8 cellular contexts compared by ENCODE assay signal in the genomic region with DNA sequence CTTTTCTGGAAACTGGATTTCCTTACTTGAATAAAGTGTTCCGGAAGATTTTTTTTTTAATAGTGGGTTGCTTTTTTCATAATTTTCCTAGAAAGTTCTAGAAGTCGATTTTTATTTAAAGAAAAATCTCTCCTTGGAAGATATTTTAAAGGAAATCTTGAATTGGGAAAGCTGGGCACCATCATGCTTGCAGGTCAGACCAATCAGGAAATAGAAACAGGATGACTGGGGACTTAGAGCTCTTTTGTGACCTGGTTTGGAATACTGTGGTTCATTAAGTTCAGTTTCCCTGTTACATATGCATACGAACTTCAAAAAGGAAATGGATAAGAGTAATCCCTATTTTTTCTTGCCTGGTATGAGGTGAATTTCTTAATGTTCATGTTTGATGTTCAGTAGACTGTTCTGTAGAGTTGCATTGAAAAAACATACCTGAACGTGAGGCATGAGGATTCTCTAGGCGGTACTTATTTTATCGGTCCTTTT. TPM values are rescaled to one million over a fixed set of nuclear protein-coding genes. Genes with fewer than 3 reads are reported as not detected.
DNase-seq lines count a peak whose midpoint lies in the region; ATAC-seq and TF ChIP-seq lines count a peak whose summit lies in the region.

No MANE protein-coding gene starts in this region.

- no peaks in the 10 kb centered on the region for H3K27me3 Mint-ChIP-seq in neural crest cell (ENCODE audit: low read depth)

- H3K4me1 Mint-ChIP-seq in neural crest cell: peaks cover 36% of the 10 kb centered on the region

- TF ChIP-seq CTCF in AG09309 (IDR thresholded peaks at IDR 0.05; ENCODE audit: control insufficient read depth, insufficient read depth, low read depth, low read length, missing control alignments) (no peak), epithelial cell of esophagus (IDR thresholded peaks at IDR 0.05; ENCODE audit: insufficient read depth, low read depth, low read length, missing control alignments) (no peak), neural crest cell (conservative IDR thresholded peaks at IDR 0.05) (no peak)

- in situ Hi-C loops in SK-MEL-5 (cut with HindIII; ENCODE audit: low pct_unique_long_range_greater_than_20kb, low sequenced_read_pairs): no loop called here

- H3K27me3 ChIP-seq in H7 (ENCODE audit: control insufficient read depth, insufficient read depth, low read length): no peaks in the 10 kb centered on the region

- peak overlapping the region; percentile 100 for H3K4me3 Mint-ChIP-seq in neural crest cell

- H3K36me3 ChIP-seq in H7 (replicated peaks; ENCODE audit: control insufficient read depth, insufficient read depth, low read length): no peaks in the 10 kb centered on the region

- no peaks in the 10 kb centered on the region for H3K9me3 Mint-ChIP-seq in neural crest cell

- no peak for ATAC-seq in HG02759 (IDR thresholded peaks at IDR 0.05; ENCODE audit: unreplicated experiment)

- no peak for DNase-seq in AG09309 (ENCODE audit: low read depth)
- peak; percentile 44 for DNase-seq in H7
- DNase-seq in SK-MEL-5 (ENCODE audit: low read depth, low spot score): peak; percentile 42
- peak; percentile 55 for DNase-seq in epithelial cell of esophagus (ENCODE audit: low read depth)
- no peak for DNase-seq in neural crest cell (ENCODE audit: low read depth, low spot score)
- DNase-seq in MV-4-11 (lab: John Stamatoyannopoulos, UW): no peak
- no peak for DNase-seq in RPMI8226

- H3K27ac Mint-ChIP-seq in neural crest cell (ENCODE audit: unreplicated experiment): no peak overlapping the region

- H3K36me3 Mint-ChIP-seq in neural crest cell (ENCODE audit: low read depth): no peaks in the 10 kb centered on the region

- H3K4me3 ChIP-seq in AG09309 (ENCODE audit: control insufficient read depth, low read depth, low read length) (peak overlapping the region; percentile 94), H7 (ENCODE audit: insufficient read depth, low read depth, low read length) (peak overlapping the region; percentile 89), epithelial cell of esophagus (ENCODE audit: low read length) (peak overlapping the region; percentile 62)

RNA-seq across cellular contexts. Expression of a gene that starts 1.2 kb away (rescaled TPM):
- 22.9 and 27.7 TPM in 2 replicates for total RNA-seq in H7 (2014; rRNA removed; shearing (Covaris generic))
- total RNA-seq in SK-MEL-5 (2014; rRNA removed; shearing (Covaris generic)): 13.8 and 16.6 TPM in 2 replicates
- polyA plus RNA-seq in SK-MEL-5 (2015; cell fraction: cytosol; rRNA removed): 8.3 and 15.5 TPM in 2 replicates
- polyA plus RNA-seq in SK-MEL-5 (2015; cell fraction: nucleus; rRNA removed): 9.2 and 10.9 TPM in 2 replicates
- total RNA-seq in neural crest cell: 64.9 and 71.7 TPM in 2 replicates

Comparison
In these comparisons a context has a peak if more than half of its experiments do, and no peak if none do; other contexts are left out.
1. DNase-seq: peak in H7 (single experiment), SK-MEL-5 (single experiment) and epithelial cell of esophagus (single experiment); none in AG09309 (single experiment), neural crest cell (single experiment), MV-4-11 (single experiment) and RPMI8226 (single experiment).
2. Peak in every context shown above with its lines, with median percentiles within 50 percentile points of each other: H3K4me3 ChIP-seq.